1 cellular context compared by ENCODE assay signal in the genomic region with DNA sequence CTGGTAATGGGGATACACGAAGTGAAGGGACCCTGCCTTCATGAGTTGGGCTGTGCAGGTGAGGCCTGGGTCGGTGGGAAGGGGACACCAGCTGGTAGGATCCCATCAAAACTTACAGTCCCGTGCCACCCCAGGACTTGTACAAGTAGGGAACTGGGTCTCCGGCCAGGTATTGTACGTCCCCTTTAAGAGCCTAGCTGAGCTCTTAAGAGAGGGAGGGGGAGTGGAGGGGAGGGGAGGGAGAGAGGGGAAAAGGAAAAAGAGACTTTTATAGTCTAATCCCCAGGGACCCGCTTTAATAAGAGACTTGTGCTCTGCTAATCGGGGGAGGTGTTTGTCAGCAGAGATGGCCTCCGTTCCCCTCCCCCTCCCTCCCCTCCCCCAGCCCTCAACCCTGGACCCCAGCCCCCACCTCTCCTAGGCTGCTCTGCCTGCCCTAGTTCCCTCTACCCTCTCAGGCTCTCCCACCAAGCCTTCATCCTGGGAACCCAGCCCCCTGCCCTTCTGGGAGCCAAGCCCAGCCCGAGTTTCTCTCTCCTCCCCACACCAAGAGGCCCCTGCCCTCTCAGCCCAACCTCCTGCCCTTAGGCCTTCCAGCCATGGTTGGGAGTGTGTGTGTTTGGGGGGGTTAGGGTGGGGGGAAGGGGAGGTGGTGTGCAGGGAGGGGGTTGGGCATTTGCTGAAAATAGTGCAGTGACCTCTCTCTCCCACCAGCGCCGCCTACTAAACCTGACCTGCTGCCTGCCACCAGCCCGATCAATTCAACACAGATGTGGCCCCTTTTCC.
TF ChIP-seq lines count a peak whose summit lies in the region.

No MANE protein-coding gene starts in this region.

TF ChIP-seq in GM12878, 131 proteins besides CTCF, POLR2A, EP300 and RAD21:
- TF ChIP-seq MEF2B (IDR thresholded peaks at IDR 0.05; ENCODE audit: partially characterized antibody, poor library complexity, severe bottlenecking), result peak; percentile 64
- no peak for TF ChIP-seq CREB1 (IDR thresholded peaks at IDR 0.05; ENCODE audit: low read depth)
- TF ChIP-seq DPF2 (IDR thresholded peaks at IDR 0.05), result no peak
- TF ChIP-seq, protein P1, sequence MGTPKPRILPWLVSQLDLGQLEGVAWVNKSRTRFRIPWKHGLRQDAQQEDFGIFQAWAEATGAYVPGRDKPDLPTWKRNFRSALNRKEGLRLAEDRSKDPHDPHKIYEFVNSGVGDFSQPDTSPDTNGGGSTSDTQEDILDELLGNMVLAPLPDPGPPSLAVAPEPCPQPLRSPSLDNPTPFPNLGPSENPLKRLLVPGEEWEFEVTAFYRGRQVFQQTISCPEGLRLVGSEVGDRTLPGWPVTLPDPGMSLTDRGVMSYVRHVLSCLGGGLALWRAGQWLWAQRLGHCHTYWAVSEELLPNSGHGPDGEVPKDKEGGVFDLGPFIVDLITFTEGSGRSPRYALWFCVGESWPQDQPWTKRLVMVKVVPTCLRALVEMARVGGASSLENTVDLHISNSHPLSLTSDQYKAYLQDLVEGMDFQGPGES (IDR thresholded peaks at IDR 0.05), result no peak
- TF ChIP-seq, protein P2, sequence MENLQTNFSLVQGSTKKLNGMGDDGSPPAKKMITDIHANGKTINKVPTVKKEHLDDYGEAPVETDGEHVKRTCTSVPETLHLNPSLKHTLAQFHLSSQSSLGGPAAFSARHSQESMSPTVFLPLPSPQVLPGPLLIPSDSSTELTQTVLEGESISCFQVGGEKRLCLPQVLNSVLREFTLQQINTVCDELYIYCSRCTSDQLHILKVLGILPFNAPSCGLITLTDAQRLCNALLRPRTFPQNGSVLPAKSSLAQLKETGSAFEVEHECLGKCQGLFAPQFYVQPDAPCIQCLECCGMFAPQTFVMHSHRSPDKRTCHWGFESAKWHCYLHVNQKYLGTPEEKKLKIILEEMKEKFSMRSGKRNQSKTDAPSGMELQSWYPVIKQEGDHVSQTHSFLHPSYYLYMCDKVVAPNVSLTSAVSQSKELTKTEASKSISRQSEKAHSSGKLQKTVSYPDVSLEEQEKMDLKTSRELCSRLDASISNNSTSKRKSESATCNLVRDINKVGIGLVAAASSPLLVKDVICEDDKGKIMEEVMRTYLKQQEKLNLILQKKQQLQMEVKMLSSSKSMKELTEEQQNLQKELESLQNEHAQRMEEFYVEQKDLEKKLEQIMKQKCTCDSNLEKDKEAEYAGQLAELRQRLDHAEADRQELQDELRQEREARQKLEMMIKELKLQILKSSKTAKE (IDR thresholded peaks at IDR 0.05; ENCODE audit: low read depth, poor library complexity, severe bottlenecking), result no peak
- TF ChIP-seq, protein P3, sequence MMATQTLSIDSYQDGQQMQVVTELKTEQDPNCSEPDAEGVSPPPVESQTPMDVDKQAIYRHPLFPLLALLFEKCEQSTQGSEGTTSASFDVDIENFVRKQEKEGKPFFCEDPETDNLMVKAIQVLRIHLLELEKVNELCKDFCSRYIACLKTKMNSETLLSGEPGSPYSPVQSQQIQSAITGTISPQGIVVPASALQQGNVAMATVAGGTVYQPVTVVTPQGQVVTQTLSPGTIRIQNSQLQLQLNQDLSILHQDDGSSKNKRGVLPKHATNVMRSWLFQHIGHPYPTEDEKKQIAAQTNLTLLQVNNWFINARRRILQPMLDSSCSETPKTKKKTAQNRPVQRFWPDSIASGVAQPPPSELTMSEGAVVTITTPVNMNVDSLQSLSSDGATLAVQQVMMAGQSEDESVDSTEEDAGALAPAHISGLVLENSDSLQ (IDR thresholded peaks at IDR 0.05), result no peak
- TF ChIP-seq ETV6 (conservative IDR thresholded peaks at IDR 0.05 in 1 of 2, IDR thresholded peaks at IDR 0.05 in 1 of 2; ENCODE audit: borderline replicate concordance in 1 of 2, low read depth in 1 of 2), result no peak
- peak in 1 of 2 experiments; percentile 53; a peak in 1 of 4 replicates for TF ChIP-seq BHLHE40 (IDR thresholded peaks at IDR 0.05; ENCODE audit: borderline replicate concordance in 1 of 2, low read depth in 2 of 2, low read length in 1 of 2)
- TF ChIP-seq SREBF2 (IDR thresholded peaks at IDR 0.05; ENCODE audit: low read length), result no peak
- no peak for TF ChIP-seq MXI1 (IDR thresholded peaks at IDR 0.05; ENCODE audit: low read depth, low read length)
- no peak for TF ChIP-seq IKZF1 (conservative IDR thresholded peaks at IDR 0.05)
